Comparison of ENCODE assay signal across 19 cellular contexts in the genomic region with DNA sequence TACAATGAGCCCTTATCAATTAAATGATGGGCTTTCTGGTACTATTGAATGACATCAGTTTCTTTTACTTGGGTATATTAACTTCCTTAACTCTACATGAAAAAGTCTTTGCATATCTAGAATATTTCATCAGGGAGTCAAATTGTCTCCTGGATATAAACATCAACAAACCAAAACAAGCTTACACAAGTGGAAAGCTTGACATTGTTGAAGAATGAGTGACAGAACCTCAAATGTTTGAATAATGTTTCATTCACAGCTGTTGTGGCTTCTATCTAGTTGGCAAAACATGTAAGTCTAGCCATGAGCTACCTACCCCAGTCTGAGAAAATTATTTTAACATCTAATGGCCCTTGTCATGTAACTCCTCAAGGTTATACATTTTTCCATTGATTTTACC.
DNase-seq lines count a peak whose midpoint lies in the region; ATAC-seq and TF ChIP-seq lines count a peak whose summit lies in the region.
"Had no signal": no experiment of that assay in that cellular context is flagged by ENCODE, and none has a peak within 500 bp of the region (broad histone marks: within the 10 kb centered on the region; RNA-seq: fewer than 3 reads in every experiment).

No MANE protein-coding gene starts in this region.

- H3K27ac Mint-ChIP-seq in osteocyte (ENCODE audit: unreplicated experiment) (peak overlapping the region; percentile 96), T-cell (no peak overlapping the region)
- H3K27ac Mint-ChIP-seq: activated CD8-positive, alpha-beta T cell treated with anti-CD3 and anti-CD28 coated beads for 36 hours; activated T-helper 2 cell treated with anti-CD3 and anti-CD28 coated beads, Interferon-gamma antibody, Interleukin-2, Interleukin-4, amounts not matched to agents 10 μg/mL and 5 μg/mL and 100 μg/mL, durations not matched to agents 14 hours and 24 hours and 36 hours; natural killer cell treated with Interleukin-12 subunit alpha and Interleukin-12 subunit beta and Interleukin-15 and Interleukin-18, amount 100 ng/mL, for 72 hours had no signal

- H3K27me3 Mint-ChIP-seq in osteocyte (ENCODE audit: unreplicated experiment), result no peaks in the 10 kb centered on the region
- H3K27me3 Mint-ChIP-seq in T-cell, result no peaks in the 10 kb centered on the region
- H3K27me3 Mint-ChIP-seq: activated CD8-positive, alpha-beta T cell treated with anti-CD3 and anti-CD28 coated beads for 36 hours; natural killer cell treated with Interleukin-12 subunit alpha and Interleukin-12 subunit beta and Interleukin-15 and Interleukin-18, amount 100 ng/mL, for 72 hours had no signal

- POLR2A ChIA-PET in RWPE1 (lab: Yijun Ruan, JAX; ENCODE audit: low non-redundant PET), result no interaction called here
- POLR2A ChIA-PET in T-cell (lab: Charles Lee), result no interaction called here

- H3K9me3 Mint-ChIP-seq in osteocyte (ENCODE audit: unreplicated experiment) (peaks cover 24% of the 10 kb centered on the region), T-cell (peaks cover 0 to 9% (median 0%) of the 10 kb centered on the region in 3 donors)
- H3K9me3 Mint-ChIP-seq: activated CD8-positive, alpha-beta T cell treated with anti-CD3 and anti-CD28 coated beads for 36 hours had no signal

- TF ChIP-seq CTCF in RWPE1 (conservative IDR thresholded peaks at IDR 0.05; ENCODE audit: low read depth) (no peak), osteocyte (IDR thresholded peaks at IDR 0.05) (no peak)

- no peak for ATAC-seq in GM19328 (IDR thresholded peaks at IDR 0.05; ENCODE audit: unreplicated experiment)
- ATAC-seq in T-cell (replicated peaks in 1 of 4), result no peak
- ATAC-seq: activated CD8-positive, alpha-beta T cell treated with anti-CD3 and anti-CD28 coated beads for 36 hours; heart right ventricle; natural killer cell treated with Interleukin-12 subunit alpha and Interleukin-12 subunit beta and Interleukin-15 and Interleukin-18, amount 100 ng/mL, for 72 hours; right lobe of liver had no signal

- CTCF ChIA-PET in RWPE1 (lab: Yijun Ruan, JAX) (no interaction called here), T-cell (lab: Charles Lee) (interaction anchor here in 1 of 2 donors (0.7 kb wide), 1 partner anchor 12 kb away, joined by 3 read pairs; no protein-coding TSS in a partner anchor)

- DNase-seq in EH (ENCODE audit: low read depth) (peak; percentile 90), RWPE1 (ENCODE audit: low spot score) (peak; percentile 5), fibroblast of gingiva (ENCODE audit: low read depth) (peak; percentile 69), osteocyte (ENCODE audit: extremely low spot score, unreplicated experiment) (no peak), 8988T (no peak), NOMO-1 treated with DMSO at 0.1 percent for 48 hours (lab: John Stamatoyannopoulos, UW; ENCODE audit: unreplicated experiment) (no peak), T-cell (no peak)
- DNase-seq: activated CD8-positive, alpha-beta T cell treated with anti-CD3 and anti-CD28 coated beads for 36 hours; effector CD8-positive, alpha-beta T cell; heart right ventricle; left ventricle myocardium inferior; NCI-H1092 treated with DMSO at 0.1 percent for 48 hours; NCI-H510A; right lobe of liver; stimulated activated naive CD4-positive, alpha-beta T cell treated with Interleukin-2 at 50 U/mL for 16 hours had no signal

- peaks cover 54% of the 10 kb centered on the region for H3K4me1 Mint-ChIP-seq in osteocyte (ENCODE audit: unreplicated experiment)
- no peaks in the 10 kb centered on the region for H3K4me1 Mint-ChIP-seq in T-cell

- H3K36me3 Mint-ChIP-seq in osteocyte (ENCODE audit: unreplicated experiment), result peaks cover 4% of the 10 kb centered on the region
- H3K36me3 Mint-ChIP-seq in T-cell, result no peaks in the 10 kb centered on the region
- H3K36me3 Mint-ChIP-seq: natural killer cell treated with Interleukin-12 subunit alpha and Interleukin-12 subunit beta and Interleukin-15 and Interleukin-18, amount 100 ng/mL, for 72 hours had no signal

- H3K4me3 Mint-ChIP-seq in osteocyte (ENCODE audit: unreplicated experiment) (no peak overlapping the region), T-cell (no peak overlapping the region)
- H3K4me3 Mint-ChIP-seq: activated CD8-positive, alpha-beta T cell treated with anti-CD3 and anti-CD28 coated beads for 36 hours; natural killer cell treated with Interleukin-12 subunit alpha and Interleukin-12 subunit beta and Interleukin-15 and Interleukin-18, amount 100 ng/mL, for 72 hours had no signal

- no peak overlapping the region for H3K27ac ChIP-seq in RWPE1
- H3K27ac ChIP-seq: ascending aorta, right lobe of liver had no signal

Comparison
In these comparisons a context has a peak if more than half of its experiments do, and no peak if none do; other contexts are left out.
1. DNase-seq: peak in EH (single experiment), RWPE1 (single experiment) and fibroblast of gingiva (single experiment); none in osteocyte (single experiment), 8988T (single experiment), NOMO-1 treated with DMSO at 0.1 percent for 48 hours (single experiment) and T-cell (0 of 34).